ENCODE assay signal across 9 cellular contexts in genomic region chr19:1883784-1884183, GRCh38.
DNase-seq lines count a peak whose midpoint lies in the region; ATAC-seq lines count a peak whose summit lies in the region.
"Had no signal": no experiment of that assay in that cellular context is flagged by ENCODE, and none has a peak within 500 bp of the region (broad histone marks: within the 10 kb centered on the region; RNA-seq: fewer than 3 reads in every experiment).

No MANE protein-coding gene starts in this region.

- no peaks in the 10 kb centered on the region for H3K9me3 ChIP-seq in KOPT-K1 (ENCODE audit: insufficient read depth, low read length, poor library complexity, severe bottlenecking)
- H3K9me3 ChIP-seq in muscle layer of duodenum (ENCODE audit: control insufficient read depth in 1 of 2, low read length in 2 of 2) = no peaks in the 10 kb centered on the region

- peak overlapping the region; percentile 89 to 94 for H3K4me3 ChIP-seq in muscle layer of duodenum (ENCODE audit: low read depth in 1 of 2, low read length in 2 of 2)

- DNase-seq in 8988T = peak; percentile 6
- DNase-seq in caudate nucleus (lab: John Stamatoyannopoulos, UW) = no peak
- no peak for DNase-seq in activated effector memory CD4-positive, alpha-beta T cell treated with anti-CD3 and anti-CD28 coated beads, Interleukin-2, amount 50 U/mL, for 16 hours
- DNase-seq in activated CD4-positive, CD25-positive, alpha-beta regulatory T cell treated with anti-CD3 and anti-CD28 coated beads, Interleukin-2, amount 50 U/mL, for 72 hours = no peak
- DNase-seq: EL had no signal

- peak overlapping the region; percentile 59 for H3K27ac ChIP-seq in KOPT-K1 (ENCODE audit: low read depth, low read length, poor library complexity, severe bottlenecking)
- peak overlapping the region; percentile 71 for H3K27ac ChIP-seq in caudate nucleus (ENCODE audit: low read depth, low read length)
- peak overlapping the region; percentile 63 for H3K27ac ChIP-seq in muscle layer of duodenum (ENCODE audit: low read length)

- H3K36me3 ChIP-seq in KOPT-K1 (ENCODE audit: insufficient read depth, low read length) = no peaks in the 10 kb centered on the region; the same call in 1 of the 2 replicates
- H3K36me3 ChIP-seq in muscle layer of duodenum (ENCODE audit: control insufficient read depth in 1 of 2, insufficient read depth in 2 of 2, low read length in 2 of 2) = peaks cover 0 to 7% of the 10 kb centered on the region in 2 donors

- ATAC-seq in GM21367 (IDR thresholded peaks at IDR 0.05; ENCODE audit: unreplicated experiment) = no peak
- ATAC-seq in GM21390 (IDR thresholded peaks at IDR 0.05; ENCODE audit: unreplicated experiment) = no peak

- no peaks in the 10 kb centered on the region for H3K27me3 ChIP-seq in muscle layer of duodenum (ENCODE audit: low read depth, low read length)

- H3K4me1 ChIP-seq in muscle layer of duodenum (ENCODE audit: control insufficient read depth in 1 of 2, insufficient read depth in 2 of 2, low read length in 2 of 2) = peaks cover 10 to 38% of the 10 kb centered on the region in 2 donors
